8 cellular contexts compared by ENCODE assay signal in the genomic region with DNA sequence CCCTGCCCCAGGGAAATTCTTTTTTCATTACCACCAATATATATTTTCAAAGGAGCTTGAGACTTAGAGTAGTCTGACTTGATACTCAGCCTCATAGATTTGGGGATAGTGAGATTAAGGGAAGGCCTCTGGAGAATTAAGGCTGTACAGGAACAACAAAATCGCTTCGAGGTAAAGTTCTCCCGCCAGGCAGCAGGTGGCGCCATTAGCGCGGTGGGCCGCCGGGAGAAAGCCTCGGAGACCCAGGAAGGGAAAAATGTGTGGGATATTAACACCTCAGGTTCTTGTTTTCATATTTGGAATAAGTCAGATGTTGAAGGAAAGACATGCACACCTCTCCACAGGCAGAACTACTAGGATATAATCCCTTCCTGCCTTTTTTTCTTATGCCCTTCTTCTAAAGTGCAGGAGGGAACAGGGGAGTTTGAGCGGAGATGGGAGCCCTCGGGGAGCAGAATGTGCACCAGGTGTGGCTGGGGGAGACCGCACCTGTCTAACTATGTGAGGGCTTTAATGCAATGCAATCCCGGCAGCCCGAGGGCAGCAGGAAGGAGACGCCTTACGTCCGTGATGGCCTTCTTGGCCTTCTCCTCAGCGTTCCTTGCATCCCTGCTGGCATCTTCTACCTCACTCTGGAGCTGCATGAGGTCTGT. TPM values are rescaled to one million over a fixed set of nuclear protein-coding genes. Genes with fewer than 3 reads are reported as not detected.
A peak's percentile ranks its signal among the peaks of the same experiment; 100 is the strongest.
DNase-seq lines count a peak whose midpoint lies in the region; ATAC-seq and TF ChIP-seq lines count a peak whose summit lies in the region.
"Had no signal": no experiment of that assay in that cellular context is flagged by ENCODE, and none has a peak within 500 bp of the region (broad histone marks: within the 10 kb centered on the region; RNA-seq: fewer than 3 reads in every experiment).

No MANE protein-coding gene starts in this region.

- no peak overlapping the region for H3K27ac ChIP-seq in tibial nerve

- no peak overlapping the region for H3K27ac Mint-ChIP-seq in activated CD8-positive, alpha-beta T cell treated with anti-CD3 and anti-CD28 coated beads, Interleukin-2, amount 10 ng/mL, durations not matched to agents 7 days and 5 days
- H3K27ac Mint-ChIP-seq: T-cell had no signal

- no peak for TF ChIP-seq POLR2A in tibial nerve (IDR thresholded peaks at IDR 0.05)

- peaks cover 0 to 71% (median 0%) of the 10 kb centered on the region in 3 donors for H3K36me3 ChIP-seq in tibial nerve

- no peaks in the 10 kb centered on the region for H3K9me3 Mint-ChIP-seq in activated CD8-positive, alpha-beta T cell treated with anti-CD3 and anti-CD28 coated beads, Interleukin-2, amount 10 ng/mL, durations not matched to agents 7 days and 5 days (ENCODE audit: insufficient read depth)
- H3K9me3 Mint-ChIP-seq: T-cell had no signal

- DNase-seq in EL (peak; percentile 40), HT1080 (ENCODE audit: low read depth) (peak; percentile 23), iPS-NIHi7 (ENCODE audit: extremely low spot score) (peak; percentile 71), tibial nerve (ENCODE audit: low spot score in 2 of 2) (no peak)
- DNase-seq in activated CD8-positive, alpha-beta T cell treated with anti-CD3 and anti-CD28 coated beads, Interleukin-2, amount 10 ng/mL, durations not matched to agents 7 days and 5 days = peak; percentile 28

- H3K36me3 Mint-ChIP-seq in activated CD8-positive, alpha-beta T cell treated with anti-CD3 and anti-CD28 coated beads, Interleukin-2, amount 10 ng/mL, durations not matched to agents 7 days and 5 days (ENCODE audit: low read depth) = peaks cover 14% of the 10 kb centered on the region

- 47 to 49% methylated on average over 18 of the region's 18 CpGs for WGBS in tibial nerve, 2 donors

- no peaks in the 10 kb centered on the region for H3K9me3 ChIP-seq in tibial nerve

- TF ChIP-seq CTCF in tibial nerve (IDR thresholded peaks at IDR 0.05) = peak; percentile 43 to 74 (median 69)

- H3K27me3 Mint-ChIP-seq in activated CD8-positive, alpha-beta T cell treated with anti-CD3 and anti-CD28 coated beads, Interleukin-2, amount 10 ng/mL, durations not matched to agents 7 days and 5 days (ENCODE audit: low read depth) = no peaks in the 10 kb centered on the region
- H3K27me3 Mint-ChIP-seq: T-cell had no signal

- no peak overlapping the region for H3K4me3 Mint-ChIP-seq in activated CD8-positive, alpha-beta T cell treated with anti-CD3 and anti-CD28 coated beads, Interleukin-2, amount 10 ng/mL, durations not matched to agents 7 days and 5 days
- H3K4me3 Mint-ChIP-seq: T-cell had no signal

- peaks cover 3% of the 10 kb centered on the region for H3K4me1 Mint-ChIP-seq in activated CD8-positive, alpha-beta T cell treated with anti-CD3 and anti-CD28 coated beads, Interleukin-2, amount 10 ng/mL, durations not matched to agents 7 days and 5 days (ENCODE audit: low read depth)

- peaks cover 0 to 4% (median 0%) of the 10 kb centered on the region in 4 donors for H3K4me1 ChIP-seq in tibial nerve

- CTCF ChIA-PET in activated CD8-positive, alpha-beta T cell treated with anti-CD3 and anti-CD28 coated beads, Interleukin-2, amount 10 ng/mL, durations not matched to agents 7 days and 5 days (lab: Charles Lee) = interaction anchor here (0.6 to 9.3 kb wide), 16 partner anchors 9 to 514 kb away, joined by 3 to 80 read pairs (median 4); no protein-coding TSS in a partner anchor

- no peak overlapping the region for H3K4me3 ChIP-seq in tibial nerve

- no peak for TF ChIP-seq EP300 in tibial nerve (IDR thresholded peaks at IDR 0.05)

- no peaks in the 10 kb centered on the region for H3K27me3 ChIP-seq in tibial nerve

- ATAC-seq in activated CD8-positive, alpha-beta T cell treated with anti-CD3 and anti-CD28 coated beads, Interleukin-2, amount 10 ng/mL, durations not matched to agents 7 days and 5 days = no peak
- ATAC-seq in HG03045 (IDR thresholded peaks at IDR 0.05; ENCODE audit: unreplicated experiment) = no peak
- no peak for ATAC-seq in GM19452 (IDR thresholded peaks at IDR 0.05; ENCODE audit: unreplicated experiment)
- ATAC-seq: T-cell had no signal

- POLR2A ChIA-PET in activated CD8-positive, alpha-beta T cell treated with anti-CD3 and anti-CD28 coated beads, Interleukin-2, amount 10 ng/mL, durations not matched to agents 7 days and 5 days (lab: Charles Lee) = no interaction called here

RNA-seq across cellular contexts. Expression of gene MYH3, which starts 25.9 kb away (rescaled TPM):
- total RNA-seq in HT1080 (2014; rRNA removed; shearing (Covaris generic)) = 0.66 and 0.97 TPM in 2 replicates
- polyA plus RNA-seq in HT1080 (2015; cell fraction: cytosol; rRNA removed) = 0.36 and 0.72 TPM in 2 replicates
- polyA plus RNA-seq in HT1080 (2015; cell fraction: nucleus; rRNA removed) = 3.8 and 5.6 TPM in 2 replicates
- total RNA-seq in activated CD8-positive, alpha-beta T cell treated with anti-CD3 and anti-CD28 coated beads, Interleukin-2, amount 10 ng/mL, durations not matched to agents 7 days and 5 days = 1 to 10 TPM; 2.3 to 3.2 TPM
- total RNA-seq in tibial nerve = 1 to 10 TPM in 3 of 4 donors, under 1 TPM in 1; 0.59 to 8.1 (median 3.8) TPM

Comparison
In these comparisons a context has a peak if more than half of its experiments do, and no peak if none do; other contexts are left out.
1. DNase-seq: peak in EL (single experiment), HT1080 (single experiment), activated CD8-positive, alpha-beta T cell treated with anti-CD3 and anti-CD28 coated beads, Interleukin-2, amount 10 ng/mL, durations not matched to agents 7 days and 5 days (single experiment) and iPS-NIHi7 (single experiment); none in tibial nerve (0 of 2).